Comparison of ENCODE assay signal across 9 cellular contexts in the genomic region with DNA sequence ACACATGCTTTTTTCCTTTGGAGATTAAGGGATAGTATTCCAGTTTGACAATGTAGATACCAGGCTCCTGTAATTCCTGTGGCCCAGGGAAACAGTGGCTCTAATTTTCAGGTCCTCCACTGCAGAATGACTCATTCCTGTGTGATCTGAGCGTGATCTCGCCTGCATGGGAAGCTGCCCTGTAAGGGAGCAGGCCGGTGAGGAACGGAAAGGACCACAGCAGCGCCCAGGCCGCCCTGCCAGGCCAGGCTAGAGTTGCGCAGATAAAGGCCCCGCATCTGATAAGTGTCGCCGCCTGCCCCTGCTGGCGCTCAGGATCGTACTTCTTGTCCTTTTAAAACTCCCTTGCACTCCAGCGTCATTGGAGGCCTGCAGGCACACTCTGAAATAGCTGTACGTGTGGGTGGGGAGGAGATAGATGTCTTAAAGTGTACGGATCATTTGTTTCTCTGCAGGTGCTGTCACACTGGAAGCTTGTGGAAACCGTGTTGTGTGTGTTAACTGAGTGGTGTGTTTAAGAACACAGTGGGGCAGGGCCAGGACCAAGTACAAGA.
DNase-seq lines count a peak whose midpoint lies in the region; ATAC-seq and TF ChIP-seq lines count a peak whose summit lies in the region.
"Had no signal": no experiment of that assay in that cellular context is flagged by ENCODE, and none has a peak within 500 bp of the region (broad histone marks: within the 10 kb centered on the region; RNA-seq: fewer than 3 reads in every experiment).

No MANE protein-coding gene starts in this region.

- H3K27ac ChIP-seq in coronary artery (peak overlapping the region; percentile 92 to 99), lower lobe of right lung (no peak overlapping the region), tibial artery (peak overlapping the region; percentile 95 to 96)

- DNase-seq in OCI-M1 (lab: John Stamatoyannopoulos, UW) (peak; percentile 91), coronary artery (ENCODE audit: low spot score) (peak; percentile 95), lower lobe of right lung (peak; percentile 55), tibial artery (peak; percentile 81 to 94), NCI-H2227 (lab: John Stamatoyannopoulos, UW; ENCODE audit: unreplicated experiment) (no peak), GM19238 (ENCODE audit: insufficient read length, low spot score) (no peak)
- DNase-seq: stimulated activated naive CD4-positive, alpha-beta T cell treated with Interleukin-2 at 50 U/mL for 16 hours had no signal

- TF ChIP-seq CTCF in coronary artery (IDR thresholded peaks at IDR 0.05) (no peak), lower lobe of right lung (IDR thresholded peaks at IDR 0.05) (no peak), tibial artery (IDR thresholded peaks at IDR 0.05) (no peak)

- H3K27me3 ChIP-seq in lower lobe of right lung (ENCODE audit: low read depth) (no peaks in the 10 kb centered on the region), tibial artery (no peaks in the 10 kb centered on the region)

- H3K4me3 ChIP-seq in coronary artery (peak overlapping the region; percentile 4), lower lobe of right lung (no peak overlapping the region), tibial artery (no peak overlapping the region)

- no peaks in the 10 kb centered on the region for H3K9me3 ChIP-seq in lower lobe of right lung
- H3K9me3 ChIP-seq in tibial artery, result no peaks in the 10 kb centered on the region

- H3K4me1 ChIP-seq in lower lobe of right lung (peaks cover 29% of the 10 kb centered on the region), tibial artery (peaks cover 21 to 89% (median 69%) of the 10 kb centered on the region in 4 donors)

- intact Hi-C loops in lower lobe of right lung (cut with DNase I), result no loop called here
- intact Hi-C loops in tibial artery (cut with DNase I; ENCODE audit: low total_unique reads), result no loop called here

- H3K36me3 ChIP-seq in lower lobe of right lung (no peaks in the 10 kb centered on the region), tibial artery (peaks cover 0 to 12% (median 0%) of the 10 kb centered on the region in 3 donors)

- peak; percentile 16 to 27 for ATAC-seq in lower lobe of right lung
- no peak for ATAC-seq in activated CD4-positive, CD25-positive, alpha-beta regulatory T cell treated with anti-CD3 and anti-CD28 coated beads, Interleukin-2, amount 50 U/mL, for 24 hours
- ATAC-seq in GM21423 (IDR thresholded peaks at IDR 0.05; ENCODE audit: unreplicated experiment), result no peak

Comparison
In these comparisons a context has a peak if more than half of its experiments do, and no peak if none do; other contexts are left out.
1. DNase-seq: peak in OCI-M1 (single experiment), coronary artery (single experiment), lower lobe of right lung (single experiment) and tibial artery (2 of 2); none in NCI-H2227 (single experiment) and GM19238 (single experiment).
2. ATAC-seq: peak in lower lobe of right lung (2 of 2); none in activated CD4-positive, CD25-positive, alpha-beta regulatory T cell treated with anti-CD3 and anti-CD28 coated beads, Interleukin-2, amount 50 U/mL, for 24 hours (0 of 2) and GM21423 (single experiment).